In genomic region chr7:131859162-131859821, GRCh38 we compare ENCODE assay signal across 8 cellular contexts.
DNase-seq lines count a peak whose midpoint lies in the region; ATAC-seq and TF ChIP-seq lines count a peak whose summit lies in the region.

No MANE protein-coding gene starts in this region.

- intact Hi-C loops in MCF 10A (cut with micrococcal nuclease), result loop anchor here (1.0 to 5.0 kb wide), 6 partner anchors 38 to 723 kb away; no protein-coding TSS in a partner anchor

- TF ChIP-seq CTCF in Loucy (conservative IDR thresholded peaks at IDR 0.05; ENCODE audit: low read length), result peak; percentile 84
- TF ChIP-seq CTCF in MCF 10A (IDR thresholded peaks at IDR 0.05; ENCODE audit: unreplicated experiment), result peak; percentile 65

- no TSS peak for BruUV-seq in MCF 10A (replicated peaks; lab: Mats Ljungman, UMichigan)

- H3K4me3 Mint-ChIP-seq in MCF 10A (ENCODE audit: unreplicated experiment), result no peak overlapping the region

- peaks cover 6% of the 10 kb centered on the region for H3K4me1 Mint-ChIP-seq in MCF 10A (ENCODE audit: insufficient read depth, unreplicated experiment)

- no peaks in the 10 kb centered on the region for H4K20me1 ChIP-seq in Loucy (ENCODE audit: insufficient read depth, low read length, poor library complexity, severe bottlenecking)

- DNase-seq in GM03348 (ENCODE audit: low spot score) (peak; percentile 91), SKM-1 treated with dmso at 0.1 percent for 144 hours (lab: John Stamatoyannopoulos, UW; ENCODE audit: unreplicated experiment) (peak; percentile 42), MCF 10A (ENCODE audit: unreplicated experiment) (peak; percentile 76), iris pigment epithelial cell (ENCODE audit: low read depth) (peak; percentile 59)
- DNase-seq in stimulated activated CD4-positive, alpha-beta T cell treated with anti-CD3 and anti-CD28 coated beads, Interleukin-12 subunit alpha, Interleukin-12 subunit beta, amount 100 ng/mL, for 48 hours (ENCODE audit: low read depth in 2 of 3, low spot score in 1 of 3), result peak; percentile 15 to 27 (median 23)
- DNase-seq in central memory CD4-positive, alpha-beta T cell, result no peak

- peak; percentile 55 for ATAC-seq in GM21737 (IDR thresholded peaks at IDR 0.05; ENCODE audit: unreplicated experiment)

- H3K9ac ChIP-seq in Loucy (ENCODE audit: low read depth, low read length, poor library complexity, severe bottlenecking), result no peak overlapping the region

- no peaks in the 10 kb centered on the region for H3K36me3 ChIP-seq in Loucy (ENCODE audit: insufficient read depth, low read length)

- no peak overlapping the region for H3K4me2 ChIP-seq in Loucy (ENCODE audit: low read depth, low read length, poor library complexity, severe bottlenecking)

- H3F3A ChIP-seq in Loucy (ENCODE audit: low read depth), result no peaks in the 10 kb centered on the region

- no peaks in the 10 kb centered on the region for H3K36me3 Mint-ChIP-seq in MCF 10A (ENCODE audit: insufficient read depth, unreplicated experiment)

- no peaks in the 10 kb centered on the region for H3K4me1 ChIP-seq in Loucy (ENCODE audit: insufficient read depth, low read length, poor library complexity, severe bottlenecking)

- peaks cover 14% of the 10 kb centered on the region for H3K9me3 Mint-ChIP-seq in MCF 10A (ENCODE audit: unreplicated experiment)

- peak overlapping the region; percentile 53; the same call in 1 of the 2 replicates for H2AFZ ChIP-seq in Loucy (ENCODE audit: low read length)

- POLR2A ChIA-PET in MCF 10A (lab: Yijun Ruan, JAX), result no interaction called here

- H3K27me3 ChIP-seq in Loucy (ENCODE audit: insufficient read depth, low read length, poor library complexity, severe bottlenecking), result no peaks in the 10 kb centered on the region

- CTCF ChIA-PET in MCF 10A (lab: Yijun Ruan, JAX), result interaction anchor here (0.6 to 3.6 kb wide), 43 partner anchors 9 to 1567 kb away, joined by 3 to 31 read pairs (median 4); partner anchors contain the start of gene CPA4

- no peaks in the 10 kb centered on the region; the same call in 1 of the 2 replicates for H3K9me3 ChIP-seq in Loucy (ENCODE audit: insufficient read depth, low read depth, low read length)

- H3K27ac Mint-ChIP-seq in MCF 10A (ENCODE audit: low read depth, unreplicated experiment), result no peak overlapping the region

- no peak overlapping the region for H3K4me3 ChIP-seq in Loucy (ENCODE audit: low read length, poor library complexity, severe bottlenecking)

- peaks cover 14% of the 10 kb centered on the region for H3K27me3 Mint-ChIP-seq in MCF 10A (ENCODE audit: insufficient read depth, unreplicated experiment)

- H3K9me2 ChIP-seq in Loucy (replicated peaks; ENCODE audit: low read depth, low read length), result no peaks in the 10 kb centered on the region

- H3K79me2 ChIP-seq in Loucy (ENCODE audit: insufficient read depth, low read length), result no peaks in the 10 kb centered on the region
